Comparison of ENCODE assay signal across 8 cellular contexts in genomic region chr21:26070822-26071425, GRCh38.
A peak's percentile ranks its signal among the peaks of the same experiment; 100 is the strongest.
DNase-seq lines count a peak whose midpoint lies in the region; ATAC-seq, FAIRE-seq and TF ChIP-seq lines count a peak whose summit lies in the region.

No MANE protein-coding gene starts in this region.

- H3K36me3 ChIP-seq in SK-N-MC (ENCODE audit: insufficient read depth, low read length): no peaks in the 10 kb centered on the region
- H3K36me3 ChIP-seq in pancreas: no peaks in the 10 kb centered on the region

- TF ChIP-seq CTCF in CD14-positive monocyte (IDR thresholded peaks at IDR 0.05): no peak
- TF ChIP-seq CTCF in pancreas (IDR thresholded peaks at IDR 0.05): no peak

- H3K27ac ChIP-seq in SK-N-MC (peak overlapping the region; percentile 92), pancreas (no peak overlapping the region)

- peak overlapping the region in 3 of 7 donors; percentile 8 to 47 (median 32) for H3K27ac Mint-ChIP-seq in CD14-positive monocyte

- peaks cover 0 to 6% of the 10 kb centered on the region in 2 donors for H3K36me3 Mint-ChIP-seq in CD14-positive monocyte

- peaks cover 23% of the 10 kb centered on the region for H3K4me1 Mint-ChIP-seq in CD14-positive monocyte

- no peaks in the 10 kb centered on the region for H3K9me3 Mint-ChIP-seq in CD14-positive monocyte

- peak overlapping the region; percentile 63 for H3K4me3 ChIP-seq in SK-N-MC
- H3K4me3 ChIP-seq in pancreas: no peak overlapping the region

- FAIRE-seq in endometrium (lab: Jason Lieb, UNC) (peak; percentile 61), pancreas (lab: Jason Lieb, UNC) (no peak)

- intact Hi-C loops in CD14-positive monocyte (cut with micrococcal nuclease) (no loop called here), pancreas (cut with DNase I) (no loop called here)

- no peaks in the 10 kb centered on the region for H3K27me3 Mint-ChIP-seq in CD14-positive monocyte (ENCODE audit: low read depth in 3 of 3)

- H3K4me1 ChIP-seq in pancreas: peaks cover 6 to 26% (median 9%) of the 10 kb centered on the region in 3 donors

- ATAC-seq in GM21825 (IDR thresholded peaks at IDR 0.05; ENCODE audit: unreplicated experiment) (peak; percentile 69), pancreas (peak in 3 of 4 donors; percentile 19 to 42 (median 34)), HG03196 (IDR thresholded peaks at IDR 0.05; ENCODE audit: unreplicated experiment) (no peak)

- H3K9ac ChIP-seq in SK-N-MC (ENCODE audit: insufficient read length): peak overlapping the region; percentile 70

- DNase-seq in CD14-positive monocyte (ENCODE audit: low spot score): no peak
- peak; percentile 72 for DNase-seq in SK-N-MC (ENCODE audit: low read depth, low spot score)
- DNase-seq in pancreas: peak in 1 of 6 donors; percentile 17
- DNase-seq in pons (ENCODE audit: low spot score): no peak
- no peak for DNase-seq in SW 1271 (lab: John Stamatoyannopoulos, UW)

- H3K4me3 Mint-ChIP-seq in CD14-positive monocyte: peak overlapping the region; percentile 0 to 52

- H3K9me3 ChIP-seq in SK-N-MC (ENCODE audit: low read depth, low read length) (no peaks in the 10 kb centered on the region), pancreas (no peaks in the 10 kb centered on the region)

- H3K27me3 ChIP-seq in pancreas: no peaks in the 10 kb centered on the region

- WGBS in pancreas, 2 donors: 57 to 68% methylated on average over 8 of the region's 8 CpGs
